Comparison of ENCODE assay signal across 1 cellular context in genomic region chr4:38765391-38765790, GRCh38.
TF ChIP-seq lines count a peak whose summit lies in the region.

No MANE protein-coding gene starts in this region.

TF ChIP-seq in H1, 55 proteins besides CTCF, POLR2A, EP300 and RAD21:
- TF ChIP-seq CTBP2 (IDR thresholded peaks at IDR 0.05; ENCODE audit: borderline replicate concordance, insufficient read depth, insufficient read length, low read length) (no peak), ATF2 (IDR thresholded peaks at IDR 0.05; ENCODE audit: low read length) (no peak), BCL11A (IDR thresholded peaks at IDR 0.05; ENCODE audit: low read depth in 2 of 2, low read length in 2 of 2) (no peak), CBX8 (IDR thresholded peaks at IDR 0.05; ENCODE audit: borderline replicate concordance, low read depth, low read length) (no peak), TCF12 (IDR thresholded peaks at IDR 0.05; ENCODE audit: low read depth, low read length) (no peak), CHD2 (IDR thresholded peaks at IDR 0.05; ENCODE audit: low read length) (no peak), KDM5A (IDR thresholded peaks at IDR 0.05; ENCODE audit: low read length) (no peak), CHD7 (IDR thresholded peaks at IDR 0.05; ENCODE audit: insufficient replicate concordance, low read length) (no peak), GABPA (IDR thresholded peaks at IDR 0.05; ENCODE audit: borderline replicate concordance, insufficient read depth, low read length) (no peak), SIRT6 (IDR thresholded peaks at IDR 0.05; ENCODE audit: low read length) (no peak), BACH1 (IDR thresholded peaks at IDR 0.05; ENCODE audit: low read length) (no peak), SIX5 (IDR thresholded peaks at IDR 0.05; ENCODE audit: low read depth, low read length) (no peak), SP1 (IDR thresholded peaks at IDR 0.05; ENCODE audit: low read depth, low read length) (no peak), HDAC2 (IDR thresholded peaks at IDR 0.05; ENCODE audit: borderline replicate concordance in 1 of 2, low read depth in 2 of 2, low read length in 2 of 2) (no peak), SIN3A (conservative IDR thresholded peaks at IDR 0.05 in 1 of 2, IDR thresholded peaks at IDR 0.05 in 1 of 2; ENCODE audit: low read depth in 1 of 2, low read length in 2 of 2) (no peak), HDAC6 (IDR thresholded peaks at IDR 0.05; ENCODE audit: low read depth, low read length) (no peak), TAF1 (IDR thresholded peaks at IDR 0.05; ENCODE audit: low read depth, low read length) (no peak), SAP30 (IDR thresholded peaks at IDR 0.05; ENCODE audit: insufficient read depth, insufficient replicate concordance, low read length) (no peak), SP2 (IDR thresholded peaks at IDR 0.05; ENCODE audit: low read length) (no peak), CBX5 (IDR thresholded peaks at IDR 0.05; ENCODE audit: low read depth, low read length) (no peak)
